In genomic region chr15:56524915-56525314, GRCh38 we compare ENCODE assay signal across 18 cellular contexts. TPM values are rescaled to one million over a fixed set of nuclear protein-coding genes. Genes with fewer than 3 reads are reported as not detected.
DNase-seq lines count a peak whose midpoint lies in the region; ATAC-seq and TF ChIP-seq lines count a peak whose summit lies in the region.
"Had no signal": no experiment of that assay in that cellular context is flagged by ENCODE, and none has a peak within 500 bp of the region (broad histone marks: within the 10 kb centered on the region; RNA-seq: fewer than 3 reads in every experiment).

No MANE protein-coding gene starts in this region.

- POLR2A ChIA-PET in CD8-positive, alpha-beta T cell (lab: Charles Lee) = no interaction called here

- H3K9me3 ChIP-seq in CD8-positive, alpha-beta T cell (ENCODE audit: low read length) = no peaks in the 10 kb centered on the region
- H3K9me3 ChIP-seq: mucosa of descending colon had no signal

- no peak overlapping the region for H3K27ac ChIP-seq in CD8-positive, alpha-beta T cell (ENCODE audit: low read depth, low read length)
- H3K27ac ChIP-seq: gastroesophageal sphincter, HL-60 had no signal

- H3K4me1 ChIP-seq in CD8-positive, alpha-beta T cell (ENCODE audit: insufficient read depth, low read length) = no peaks in the 10 kb centered on the region
- H3K4me1 ChIP-seq: gastroesophageal sphincter had no signal

- H3K4me3 Mint-ChIP-seq in HFFc6 = no peak overlapping the region
- H3K4me3 Mint-ChIP-seq in CD8-positive, alpha-beta T cell = no peak overlapping the region
- H3K4me3 Mint-ChIP-seq: activated CD4-positive, alpha-beta memory T cell treated with anti-CD3 and anti-CD28 coated beads, Interleukin-2, amount 10 ng/mL, durations not matched to agents 7 days and 5 days had no signal

- intact Hi-C loops in CD8-positive, alpha-beta T cell (cut with DNase I, micrococcal nuclease) = no loop called here

- H3K4me1 Mint-ChIP-seq in HFFc6 (ENCODE audit: low read depth) = peaks cover 8% of the 10 kb centered on the region; the same call in 1 of the 2 replicates
- H3K4me1 Mint-ChIP-seq in CD8-positive, alpha-beta T cell (ENCODE audit: low read depth) = no peaks in the 10 kb centered on the region
- H3K4me1 Mint-ChIP-seq: activated CD4-positive, alpha-beta memory T cell treated with anti-CD3 and anti-CD28 coated beads, Interleukin-2, amount 10 ng/mL, durations not matched to agents 7 days and 5 days had no signal

- DNase-seq in AG08395 (ENCODE audit: low spot score) (peak; percentile 19), HFFc6 (peak; percentile 27), RPMI7951 (ENCODE audit: low read depth) (peak; percentile 66), foreskin fibroblast (peak; percentile 16 to 68), amygdala (lab: John Stamatoyannopoulos, UW) (no peak)
- DNase-seq in CD8-positive, alpha-beta T cell = no peak
- DNase-seq: activated CD4-positive, alpha-beta memory T cell treated with anti-CD3 and anti-CD28 coated beads, Interleukin-2, amount 10 ng/mL, durations not matched to agents 7 days and 5 days; AML-193; anterior cingulate cortex; mucosa of descending colon; NCI-H2081 treated with DMSO at 0.1 percent for 48 hours; SIG-M5; stimulated activated CD4-positive, alpha-beta T cell treated with anti-CD3 and anti-CD28 coated beads, Interleukin-12 subunit alpha, Interleukin-12 subunit beta, amount 100 ng/mL, for 4 hours had no signal

- no peaks in the 10 kb centered on the region for H3K36me3 Mint-ChIP-seq in HFFc6 (ENCODE audit: low read depth)
- no peaks in the 10 kb centered on the region for H3K36me3 Mint-ChIP-seq in CD8-positive, alpha-beta T cell

- no peak overlapping the region for H3K4me3 ChIP-seq in foreskin fibroblast (ENCODE audit: low read depth in 1 of 2, low read length in 2 of 2)
- H3K4me3 ChIP-seq in CD8-positive, alpha-beta T cell (ENCODE audit: low read depth, low read length) = no peak overlapping the region
- H3K4me3 ChIP-seq: gastroesophageal sphincter, mucosa of descending colon had no signal

- peaks cover 3% of the 10 kb centered on the region for H3K27me3 ChIP-seq in CD8-positive, alpha-beta T cell (ENCODE audit: insufficient read depth, low read length)
- H3K27me3 ChIP-seq: gastroesophageal sphincter had no signal

- H3K27me3 Mint-ChIP-seq in HFFc6 (ENCODE audit: insufficient read depth) = peaks cover 9% of the 10 kb centered on the region
- H3K27me3 Mint-ChIP-seq in CD8-positive, alpha-beta T cell (ENCODE audit: low read depth) = peaks cover 7% of the 10 kb centered on the region

- TF ChIP-seq CTCF in HFFc6 (IDR thresholded peaks at IDR 0.05) (no peak), foreskin fibroblast (IDR thresholded peaks at IDR 0.05; ENCODE audit: low read depth, low read length) (no peak)
- no peak for TF ChIP-seq CTCF in CD8-positive, alpha-beta T cell (IDR thresholded peaks at IDR 0.05)

- no peaks in the 10 kb centered on the region for H3K36me3 ChIP-seq in CD8-positive, alpha-beta T cell (ENCODE audit: insufficient read depth, low read length)
- H3K36me3 ChIP-seq: gastroesophageal sphincter had no signal

- CTCF ChIA-PET in CD8-positive, alpha-beta T cell (lab: Charles Lee) = no interaction called here

- ATAC-seq in GM18907 (IDR thresholded peaks at IDR 0.05; ENCODE audit: unreplicated experiment) (no peak), HG03025 (IDR thresholded peaks at IDR 0.05; ENCODE audit: low FRiP score, unreplicated experiment) (no peak)
- no peak for ATAC-seq in CD8-positive, alpha-beta T cell
- ATAC-seq: gastroesophageal sphincter, HCT116, mucosa of descending colon had no signal

- H3K9me3 Mint-ChIP-seq in HFFc6 = no peaks in the 10 kb centered on the region
- peaks cover 2% of the 10 kb centered on the region for H3K9me3 Mint-ChIP-seq in CD8-positive, alpha-beta T cell
- H3K9me3 Mint-ChIP-seq: activated CD4-positive, alpha-beta memory T cell treated with anti-CD3 and anti-CD28 coated beads, Interleukin-2, amount 10 ng/mL, durations not matched to agents 7 days and 5 days had no signal

- H3K27ac Mint-ChIP-seq in HFFc6 = no peak overlapping the region
- no peak overlapping the region for H3K27ac Mint-ChIP-seq in CD8-positive, alpha-beta T cell
- H3K27ac Mint-ChIP-seq: activated CD4-positive, alpha-beta memory T cell treated with anti-CD3 and anti-CD28 coated beads, Interleukin-2, amount 10 ng/mL, durations not matched to agents 7 days and 5 days had no signal

RNA-seq across cellular contexts. Expression of gene MNS1, which starts 60.0 kb away (rescaled TPM):
- 1 to 10 TPM; 1.1 to 2.3 (median 1.5) TPM for total RNA-seq in HFFc6 (2021; fragmentation: NEBNext Ultra II Directional; extraction: Animal tissue kit (Norgen Biotek cat#: 25700))
- 9.6 and 9.7 TPM in 2 replicates for total RNA-seq in RPMI7951 (2014; rRNA removed; shearing (Covaris generic))
- not detected for total RNA-seq in CD8-positive, alpha-beta T cell
- total RNA-seq: activated CD4-positive, alpha-beta memory T cell treated with anti-CD3 and anti-CD28 coated beads, Interleukin-2, amount 10 ng/mL, durations not matched to agents 7 days and 5 days had no signal

Comparison
In these comparisons a context has a peak if more than half of its experiments do, and no peak if none do; other contexts are left out.
1. DNase-seq: peak in AG08395 (single experiment), HFFc6 (single experiment), RPMI7951 (single experiment) and foreskin fibroblast (2 of 2); none in CD8-positive, alpha-beta T cell (0 of 7) and amygdala (0 of 56).